ENCODE assay signal across 25 cellular contexts in genomic region chr16:79331064-79331463, GRCh38.
A peak's percentile ranks its signal among the peaks of the same experiment; 100 is the strongest.
DNase-seq lines count a peak whose midpoint lies in the region; ATAC-seq and TF ChIP-seq lines count a peak whose summit lies in the region.
"Had no signal": no experiment of that assay in that cellular context is flagged by ENCODE, and none has a peak within 500 bp of the region (broad histone marks: within the 10 kb centered on the region; RNA-seq: fewer than 3 reads in every experiment).

No MANE protein-coding gene starts in this region.

- H3K36me3 ChIP-seq in BLaER1 treated with 17β-estradiol and CSF1 and Interleukin-3, amounts not matched to agents 10 nM and 100 nM: no peaks in the 10 kb centered on the region
- H3K36me3 ChIP-seq in H7 (replicated peaks; ENCODE audit: control insufficient read depth, insufficient read depth, low read length): no peaks in the 10 kb centered on the region
- no peaks in the 10 kb centered on the region for H3K36me3 ChIP-seq in left ventricle myocardium inferior

- H3K4me3 Mint-ChIP-seq in dendritic cell treated with granulocyte-macrophage colony-stimulating factor and Interleukin-4, amounts not matched to agents 40 ng/mL and 50 ng/mL, for 4 days: no peak overlapping the region
- H3K4me3 Mint-ChIP-seq in neural crest cell (no peak overlapping the region), glutamatergic neuron (ENCODE audit: unreplicated experiment) (no peak overlapping the region)
- H3K4me3 Mint-ChIP-seq: B cell; CD4-positive, alpha-beta memory T cell; CD4-positive, CD25-positive, alpha-beta regulatory T cell; CD8-positive, alpha-beta memory T cell had no signal

- H4K20me1 ChIP-seq in BLaER1 treated with 17β-estradiol and CSF1 and Interleukin-3, amounts not matched to agents 10 nM and 100 nM: no peaks in the 10 kb centered on the region

- peaks cover 14 to 79% (median 52%) of the 10 kb centered on the region in 10 experiments for H3K4me1 ChIP-seq in BLaER1 treated with 17β-estradiol and CSF1 and Interleukin-3, amounts not matched to agents 10 nM and 100 nM
- no peaks in the 10 kb centered on the region for H3K4me1 ChIP-seq in left ventricle myocardium inferior
- H3K4me1 ChIP-seq: A549 had no signal

- H3K4me2 ChIP-seq in BLaER1 treated with 17β-estradiol and CSF1 and Interleukin-3, amounts not matched to agents 10 nM and 100 nM: peak overlapping the region in 7 of 11 experiments; percentile 82 to 92 (median 88); a peak in 12 of 22 replicates
- H3K4me2 ChIP-seq: A549 had no signal

- H3K27me3 ChIP-seq in BLaER1 treated with 17β-estradiol and CSF1 and Interleukin-3, amounts not matched to agents 10 nM and 100 nM: no peaks in the 10 kb centered on the region
- H3K27me3 ChIP-seq in H7 (ENCODE audit: control insufficient read depth, insufficient read depth, low read length) (no peaks in the 10 kb centered on the region), left ventricle myocardium inferior (ENCODE audit: low read depth) (peaks cover 16% of the 10 kb centered on the region)

- intact Hi-C loops in dendritic cell treated with granulocyte-macrophage colony-stimulating factor and Interleukin-4, amounts not matched to agents 40 ng/mL and 50 ng/mL, for 4 days (cut with micrococcal nuclease): no loop called here
- intact Hi-C loops in left colon (cut with DNase I, micrococcal nuclease): no loop called here
- intact Hi-C loops in left ventricle myocardium inferior (cut with micrococcal nuclease): no loop called here

- H3K9me3 Mint-ChIP-seq in dendritic cell treated with granulocyte-macrophage colony-stimulating factor and Interleukin-4, amounts not matched to agents 40 ng/mL and 50 ng/mL, for 4 days: no peaks in the 10 kb centered on the region
- H3K9me3 Mint-ChIP-seq in neural crest cell (peaks cover 4% of the 10 kb centered on the region), glutamatergic neuron (ENCODE audit: unreplicated experiment) (no peaks in the 10 kb centered on the region)
- H3K9me3 Mint-ChIP-seq: CD4-positive, alpha-beta memory T cell; CD8-positive, alpha-beta memory T cell had no signal

- no peaks in the 10 kb centered on the region for H3K9me3 ChIP-seq in BLaER1 treated with 17β-estradiol and CSF1 and Interleukin-3, amounts not matched to agents 10 nM and 100 nM (replicated peaks in 1 of 11)
- H3K9me3 ChIP-seq in left ventricle myocardium inferior (replicated peaks): no peaks in the 10 kb centered on the region
- H3K9me3 ChIP-seq: A549 had no signal

- DNase-seq in left colon (no peak), neural crest cell (ENCODE audit: low read depth, low spot score) (no peak), H7 (no peak), glutamatergic neuron (no peak), left ventricle myocardium inferior (no peak)
- DNase-seq: AML-193; C1 segment of cervical spinal cord; CD4-positive, alpha-beta memory T cell; CD4-positive, CD25-positive, alpha-beta regulatory T cell; CD8-positive, alpha-beta memory T cell; COR-L47; DMS 273 treated with DMSO at 0.1 percent for 48 hours; DMS153; DMS53; DMS79; DND-41; EL; GDM1 had no signal

- ATAC-seq in left colon (peak; percentile 65), HG03439 (IDR thresholded peaks at IDR 0.05; ENCODE audit: unreplicated experiment) (no peak)
- ATAC-seq: A549, GM12878 had no signal

- no peak overlapping the region for H3K4me3 ChIP-seq in BLaER1 treated with 17β-estradiol and CSF1 and Interleukin-3, amounts not matched to agents 10 nM and 100 nM
- H3K4me3 ChIP-seq in H7 (ENCODE audit: insufficient read depth, low read depth, low read length) (no peak overlapping the region), left ventricle myocardium inferior (no peak overlapping the region)
- H3K4me3 ChIP-seq: A549, GM12878 had no signal

- H3K27me3 Mint-ChIP-seq in dendritic cell treated with granulocyte-macrophage colony-stimulating factor and Interleukin-4, amounts not matched to agents 40 ng/mL and 50 ng/mL, for 4 days: no peaks in the 10 kb centered on the region
- H3K27me3 Mint-ChIP-seq in neural crest cell (ENCODE audit: low read depth) (peaks cover 39% of the 10 kb centered on the region), glutamatergic neuron (ENCODE audit: unreplicated experiment) (peaks cover 4% of the 10 kb centered on the region)

- H3K4me1 Mint-ChIP-seq in dendritic cell treated with granulocyte-macrophage colony-stimulating factor and Interleukin-4, amounts not matched to agents 40 ng/mL and 50 ng/mL, for 4 days (ENCODE audit: low read depth): peaks cover 68% of the 10 kb centered on the region
- H3K4me1 Mint-ChIP-seq in neural crest cell: no peaks in the 10 kb centered on the region
- no peaks in the 10 kb centered on the region for H3K4me1 Mint-ChIP-seq in glutamatergic neuron (ENCODE audit: low read depth, unreplicated experiment)

- TF ChIP-seq CTCF in neural crest cell (conservative IDR thresholded peaks at IDR 0.05): no peak
- no peak for TF ChIP-seq CTCF in glutamatergic neuron (IDR thresholded peaks at IDR 0.05; ENCODE audit: partially characterized antibody, unreplicated experiment)
- no peak for TF ChIP-seq CTCF in left ventricle myocardium inferior (IDR thresholded peaks at IDR 0.05; ENCODE audit: borderline replicate concordance)

- peak overlapping the region in 9 of 11 experiments; percentile 67 to 94 (median 86); a peak in 17 of 22 replicates for H3K27ac ChIP-seq in BLaER1 treated with 17β-estradiol and CSF1 and Interleukin-3, amounts not matched to agents 10 nM and 100 nM
- no peak overlapping the region for H3K27ac ChIP-seq in left ventricle myocardium inferior (replicated peaks)
- H3K27ac ChIP-seq: 22Rv1, A549 had no signal

- H3K27ac Mint-ChIP-seq in dendritic cell treated with granulocyte-macrophage colony-stimulating factor and Interleukin-4, amounts not matched to agents 40 ng/mL and 50 ng/mL, for 4 days: peak overlapping the region; percentile 92
- H3K27ac Mint-ChIP-seq in neural crest cell (ENCODE audit: unreplicated experiment): peak overlapping the region; percentile 46
- H3K27ac Mint-ChIP-seq in glutamatergic neuron (ENCODE audit: unreplicated experiment): no peak overlapping the region
- H3K27ac Mint-ChIP-seq: B cell; CD4-positive, alpha-beta memory T cell had no signal

- no peaks in the 10 kb centered on the region for H3K36me3 Mint-ChIP-seq in dendritic cell treated with granulocyte-macrophage colony-stimulating factor and Interleukin-4, amounts not matched to agents 40 ng/mL and 50 ng/mL, for 4 days (ENCODE audit: low read depth)
- H3K36me3 Mint-ChIP-seq in neural crest cell (ENCODE audit: low read depth): no peaks in the 10 kb centered on the region
- no peaks in the 10 kb centered on the region for H3K36me3 Mint-ChIP-seq in glutamatergic neuron (ENCODE audit: unreplicated experiment)
- H3K36me3 Mint-ChIP-seq: CD4-positive, alpha-beta memory T cell had no signal

- peak overlapping the region in 3 of 11 experiments; percentile 73 to 79 (median 77); a peak in 4 of 22 replicates for H3K9ac ChIP-seq in BLaER1 treated with 17β-estradiol and CSF1 and Interleukin-3, amounts not matched to agents 10 nM and 100 nM
